8 cellular contexts compared by ENCODE assay signal in the genomic region with DNA sequence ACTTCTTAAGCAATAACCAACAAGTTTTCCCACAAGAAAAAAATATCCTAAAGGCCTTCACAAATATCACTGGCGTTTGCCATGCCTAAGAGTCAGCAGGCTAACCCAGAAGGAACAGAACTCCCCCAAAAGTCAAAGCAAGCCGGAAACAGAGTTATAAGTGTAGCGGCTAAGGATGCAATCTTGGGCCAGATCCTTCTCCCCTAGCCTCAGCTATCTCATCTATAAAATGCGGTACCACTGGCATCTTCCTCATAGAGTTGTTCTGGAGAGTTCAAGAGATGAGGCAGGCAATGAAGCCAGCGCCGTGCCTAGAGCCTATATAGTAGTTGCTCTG. TPM values are rescaled to one million over a fixed set of nuclear protein-coding genes. Genes with fewer than 3 reads are reported as not detected.
A peak's percentile ranks its signal among the peaks of the same experiment; 100 is the strongest.
DNase-seq lines count a peak whose midpoint lies in the region; ATAC-seq and TF ChIP-seq lines count a peak whose summit lies in the region.

No MANE protein-coding gene starts in this region.

- no peak for ATAC-seq in GM18858 (IDR thresholded peaks at IDR 0.05; ENCODE audit: unreplicated experiment)

- no peaks in the 10 kb centered on the region for H3K9me3 ChIP-seq in HEK293 (ENCODE audit: control insufficient read depth, insufficient read depth, low read depth, low read length)
- no peaks in the 10 kb centered on the region for H3K9me3 ChIP-seq in WERI-Rb-1 (ENCODE audit: severe bottlenecking)
- H3K9me3 ChIP-seq in right atrium auricular region: no peaks in the 10 kb centered on the region
- no peaks in the 10 kb centered on the region for H3K9me3 ChIP-seq in smooth muscle cell (replicated peaks; ENCODE audit: low read depth)

- no peak for TF ChIP-seq CTCF in HEK293 (tag by site-specific recombination; IDR thresholded peaks at IDR 0.05)
- no peak for TF ChIP-seq CTCF in WERI-Rb-1 (IDR thresholded peaks at IDR 0.05; ENCODE audit: low read depth, low read length)
- no peak for TF ChIP-seq CTCF in right atrium auricular region (IDR thresholded peaks at IDR 0.05)
- TF ChIP-seq CTCF in smooth muscle cell (IDR thresholded peaks at IDR 0.05; ENCODE audit: borderline replicate concordance, insufficient read depth, poor library complexity, severe bottlenecking): no peak

- H4K20me1 ChIP-seq in smooth muscle cell (ENCODE audit: low read depth): peaks cover 13% of the 10 kb centered on the region

- POLR2A ChIA-PET in HEK293 (lab: Yijun Ruan, JAX): interaction anchor here (0.7 kb wide), 2 partner anchors 8 to 130 kb away, joined by 3 read pairs; partner anchors contain the start of gene NAIF1

- H3K4me3 ChIP-seq in HEK293 (ENCODE audit: low read depth, low read length) (peak overlapping the region; percentile 58), WERI-Rb-1 (ENCODE audit: low read depth, low read length) (peak overlapping the region; percentile 58), right atrium auricular region (peak overlapping the region; percentile 63 to 83), smooth muscle cell (peak overlapping the region; percentile 64)

- WGBS in smooth muscle cell (ENCODE audit: low lambda C conversion rate): 21% methylated on average over 6 of the region's 6 CpGs

- CTCF ChIA-PET in HEK293 (lab: Yijun Ruan, JAX): interaction anchor here (0.5 to 1.5 kb wide), 5 partner anchors 43 to 1189 kb away, joined by 3 to 7 read pairs (median 3); partner anchors contain the start of gene EEIG1

- peaks cover 6% of the 10 kb centered on the region for H3F3A ChIP-seq in smooth muscle cell (ENCODE audit: low read depth)

- peak overlapping the region; percentile 75 for H3K9ac ChIP-seq in smooth muscle cell (ENCODE audit: low read depth)

- peaks cover 0 to 29% of the 10 kb centered on the region in 2 experiments; a peak in 1 of 3 replicates for H3K36me3 ChIP-seq in HEK293 (ENCODE audit: control insufficient read depth in 2 of 2, insufficient read depth in 1 of 2, low read length in 2 of 2)
- peaks cover 38% of the 10 kb centered on the region for H3K36me3 ChIP-seq in WERI-Rb-1
- peaks cover 1% of the 10 kb centered on the region for H3K36me3 ChIP-seq in right atrium auricular region
- H3K36me3 ChIP-seq in smooth muscle cell (ENCODE audit: low read depth): no peaks in the 10 kb centered on the region

- H3K4me1 ChIP-seq in HEK293 (ENCODE audit: control insufficient read depth, insufficient read depth, low read length) (0 out of 2 replicates have a peak, but pooled peaks cover 2% of the 10 kb centered on the region), right atrium auricular region (peaks cover 0 to 35% of the 10 kb centered on the region in 2 donors), smooth muscle cell (ENCODE audit: low read depth) (peaks cover 14% of the 10 kb centered on the region)

- H3K27ac ChIP-seq in HEK293 (ENCODE audit: extremely low read depth, low read depth, low read length) (peak overlapping the region; percentile 45; the same call in 1 of the 2 replicates), WERI-Rb-1 (peak overlapping the region; percentile 67), right atrium auricular region (peak overlapping the region in 1 of 2 donors; percentile 75), smooth muscle cell (ENCODE audit: low read depth) (peak overlapping the region; percentile 41)

- peak overlapping the region; percentile 96 for H3K4me2 ChIP-seq in smooth muscle cell

- no peak overlapping the region for H2AFZ ChIP-seq in smooth muscle cell (ENCODE audit: low read depth)

- H3K79me2 ChIP-seq in smooth muscle cell (ENCODE audit: low read depth): peaks cover 21% of the 10 kb centered on the region

- DNase-seq in WERI-Rb-1 (no peak), right atrium auricular region (ENCODE audit: low spot score) (no peak), smooth muscle cell (lab: John Stamatoyannopoulos, UW; ENCODE audit: unreplicated experiment) (no peak), midbrain (lab: John Stamatoyannopoulos, UW) (no peak), NCI-H82 treated with DMSO at 0.1 percent for 48 hours (lab: John Stamatoyannopoulos, UW; ENCODE audit: unreplicated experiment) (no peak), NCI-H1694 (lab: John Stamatoyannopoulos, UW) (no peak)

- H3K27me3 ChIP-seq in WERI-Rb-1 (ENCODE audit: insufficient read depth, low read depth, severe bottlenecking) (no peaks in the 10 kb centered on the region), right atrium auricular region (no peaks in the 10 kb centered on the region), smooth muscle cell (ENCODE audit: low read depth) (no peaks in the 10 kb centered on the region)

TF ChIP-seq in HEK293, 187 proteins besides CTCF, POLR2A, EP300 and RAD21:
- TF ChIP-seq ZBTB8A (tag by site-specific recombination; IDR thresholded peaks at IDR 0.05): no peak
- TF ChIP-seq ZNF660 (tag by site-specific recombination; IDR thresholded peaks at IDR 0.05): no peak
- no peak for TF ChIP-seq ZNF274 (IDR thresholded peaks at IDR 0.05; ENCODE audit: low read length)
- TF ChIP-seq ZNF274 (tag by site-specific recombination; IDR thresholded peaks at IDR 0.05; ENCODE audit: borderline replicate concordance): no peak
- TF ChIP-seq ZNF362 (tag by site-specific recombination; IDR thresholded peaks at IDR 0.05): no peak
- no peak for TF ChIP-seq KLF10 (tag by site-specific recombination; IDR thresholded peaks at IDR 0.05)
- no peak for TF ChIP-seq ZSCAN18 (tag by site-specific recombination; IDR thresholded peaks at IDR 0.05)
- TF ChIP-seq ZNF529 (tag by site-specific recombination; IDR thresholded peaks at IDR 0.05; ENCODE audit: insufficient replicate concordance): no peak

RNA-seq across cellular contexts. Expression of gene DPM2, which starts 0.6 kb away (rescaled TPM):
- total RNA-seq in right atrium auricular region: 10 to 100 TPM in 1 of 2 donors, 1 to 10 TPM in 1; 4.7 to 11.4 TPM
- 23.6 and 26.0 TPM in 2 replicates for total RNA-seq in smooth muscle cell
- polyA plus RNA-seq in smooth muscle cell: 68.5 and 72.8 TPM in 2 replicates

RNA-seq across cellular contexts. Expression of gene PIP5KL1, which starts 6.4 kb away (rescaled TPM):
- under 1 TPM in 1 of 2 donors, not detected in 1; 0.20 TPM for total RNA-seq in right atrium auricular region
- total RNA-seq in smooth muscle cell: 1.1 and 9.2 TPM in 2 replicates
- polyA plus RNA-seq in smooth muscle cell: 2.7 and 9.7 TPM in 2 replicates

RNA-seq across cellular contexts. Expression of gene ST6GALNAC4, which starts 20.2 kb away (rescaled TPM):
- total RNA-seq in right atrium auricular region (10 to 100 TPM; 31.7 to 59.0 TPM), smooth muscle cell (5.3 and 22.5 TPM in 2 replicates)
- 12.1 and 13.6 TPM in 2 replicates for polyA plus RNA-seq in smooth muscle cell

RNA-seq across cellular contexts. Expression of gene ST6GALNAC6, which starts 37.6 kb away (rescaled TPM):
- total RNA-seq in right atrium auricular region (100 to 1,000 TPM in 1 of 2 donors, 10 to 100 TPM in 1; 68.2 to 106 TPM), smooth muscle cell (34.3 and 36.4 TPM in 2 replicates)
- 48.8 and 65.8 TPM in 2 replicates for polyA plus RNA-seq in smooth muscle cell

RNA-seq across cellular contexts. Expression of gene EEIG1, which starts 43.8 kb away (rescaled TPM):
- 10 to 100 TPM in 1 of 2 donors, 1 to 10 TPM in 1; 8.3 to 11.6 TPM for total RNA-seq in right atrium auricular region
- total RNA-seq in smooth muscle cell: 9.2 and 21.2 TPM in 2 replicates
- 18.1 and 19.4 TPM in 2 replicates for polyA plus RNA-seq in smooth muscle cell
